In genomic region chr14:31880935-31881334, GRCh38 we compare ENCODE assay signal across 9 cellular contexts.
A peak's percentile ranks its signal among the peaks of the same experiment; 100 is the strongest.
DNase-seq lines count a peak whose midpoint lies in the region; ATAC-seq, FAIRE-seq and TF ChIP-seq lines count a peak whose summit lies in the region.
"Had no signal": no experiment of that assay in that cellular context is flagged by ENCODE, and none has a peak within 500 bp of the region (broad histone marks: within the 10 kb centered on the region; RNA-seq: fewer than 3 reads in every experiment).

No MANE protein-coding gene starts in this region.

- peak overlapping the region; percentile 65 for H3K27ac ChIP-seq in SJSA1
- H3K27ac ChIP-seq in small intestine (ENCODE audit: low read depth in 1 of 2, low read length in 1 of 2) = no peak overlapping the region
- no peak overlapping the region for H3K27ac ChIP-seq in thyroid gland
- H3K27ac ChIP-seq: ovary had no signal

- no peak for ATAC-seq in sciatic nerve

- H3K27me3 ChIP-seq in SJSA1 (replicated peaks) (no peaks in the 10 kb centered on the region), small intestine (ENCODE audit: control insufficient read depth in 2 of 2, insufficient read depth in 2 of 2, low read length in 2 of 2) (no peaks in the 10 kb centered on the region), thyroid gland (no peaks in the 10 kb centered on the region)
- H3K27me3 ChIP-seq: ovary had no signal

- H3K9me3 ChIP-seq in SJSA1 (replicated peaks) = no peaks in the 10 kb centered on the region
- H3K9me3 ChIP-seq in small intestine (ENCODE audit: control insufficient read depth, low read depth) = no peaks in the 10 kb centered on the region
- no peaks in the 10 kb centered on the region for H3K9me3 ChIP-seq in thyroid gland
- H3K9me3 ChIP-seq: ovary had no signal

- 66 to 86% (median 73%) methylated on average over 4 of the region's 4 CpGs for WGBS in small intestine, 3 donors
- 78 to 86% methylated on average over 4 of the region's 4 CpGs for WGBS in thyroid gland, 2 donors

- no peak for TF ChIP-seq POLR2A in thyroid gland (IDR thresholded peaks at IDR 0.05)

- FAIRE-seq in small intestine (lab: Jason Lieb, UNC) = no peak
- FAIRE-seq: TTC549 had no signal

- H3K36me3 ChIP-seq in SJSA1 (no peaks in the 10 kb centered on the region), small intestine (ENCODE audit: control insufficient read depth in 2 of 2, insufficient read depth in 2 of 2, low read length in 2 of 2) (no peaks in the 10 kb centered on the region), thyroid gland (no peaks in the 10 kb centered on the region)
- H3K36me3 ChIP-seq: ovary had no signal

- H3K4me3 ChIP-seq in SJSA1 (no peak overlapping the region), fibroblast of the aortic adventitia (ENCODE audit: low read depth, low read length) (no peak overlapping the region), small intestine (ENCODE audit: low read depth in 1 of 2, low read length in 2 of 2) (no peak overlapping the region), thyroid gland (replicated peaks in 1 of 3) (no peak overlapping the region)
- H3K4me3 ChIP-seq: ovary had no signal

- DNase-seq in H4 (ENCODE audit: low spot score) = peak; percentile 39
- peak; percentile 83 to 88 for DNase-seq in SJSA1 (ENCODE audit: low read depth in 1 of 2, low spot score in 2 of 2)
- peak; percentile 83 for DNase-seq in fibroblast of the aortic adventitia (ENCODE audit: low read depth)
- DNase-seq in small intestine = peak; percentile 29
- DNase-seq in thyroid gland = no peak
- DNase-seq in sciatic nerve (ENCODE audit: low spot score) = no peak
- no peak for DNase-seq in pons (ENCODE audit: low spot score)
- DNase-seq: ovary had no signal

- H3K4me1 ChIP-seq in SJSA1 (replicated peaks) (peaks cover 43% of the 10 kb centered on the region), small intestine (ENCODE audit: control insufficient read depth in 2 of 2, insufficient read depth in 1 of 2, low read depth in 1 of 2, low read length in 1 of 2) (no peaks in the 10 kb centered on the region), thyroid gland (no peaks in the 10 kb centered on the region)

- intact Hi-C loops in thyroid gland (cut with DNase I) = no loop called here
- intact Hi-C loops in sciatic nerve (cut with DNase I) = no loop called here

- TF ChIP-seq CTCF in fibroblast of the aortic adventitia (IDR thresholded peaks at IDR 0.05; ENCODE audit: insufficient read depth, low read length) (no peak), thyroid gland (IDR thresholded peaks at IDR 0.05) (no peak)

Comparison
In these comparisons a context has a peak if more than half of its experiments do, and no peak if none do; other contexts are left out.
1. DNase-seq: peak in H4 (single experiment), SJSA1 (2 of 2), fibroblast of the aortic adventitia (single experiment) and small intestine (single experiment); none in thyroid gland (0 of 2), sciatic nerve (single experiment) and pons (single experiment).